Comparison of ENCODE assay signal across 18 cellular contexts in genomic region chr15:50184863-50185504, GRCh38. TPM values are rescaled to one million over a fixed set of nuclear protein-coding genes. Genes with fewer than 3 reads are reported as not detected.
DNase-seq lines count a peak whose midpoint lies in the region; ATAC-seq and TF ChIP-seq lines count a peak whose summit lies in the region.
"Had no signal": no experiment of that assay in that cellular context is flagged by ENCODE, and none has a peak within 500 bp of the region (broad histone marks: within the 10 kb centered on the region; RNA-seq: fewer than 3 reads in every experiment).

No MANE protein-coding gene starts in this region.

- H3K4me1 Mint-ChIP-seq in activated CD8-positive, alpha-beta memory T cell treated with anti-CD3 and anti-CD28 coated beads, Interleukin-2, amount 10 ng/mL, durations not matched to agents 7 days and 5 days: peaks cover 75% of the 10 kb centered on the region
- H3K4me1 Mint-ChIP-seq in stimulated activated effector memory CD8-positive, alpha-beta T cell treated with anti-CD3 and anti-CD28 coated beads, Interleukin-12 subunit alpha, Interleukin-12 subunit beta, amount 100 ng/mL, for 72 hours: peaks cover 60% of the 10 kb centered on the region
- H3K4me1 Mint-ChIP-seq in stimulated activated naive B cell treated with anti-CD40 and anti-IgM and Interleukin-4, amounts not matched to agents 10 μg/mL and 1 μg/mL and 100 μg/mL, for 72 hours: peaks cover 19 to 31% of the 10 kb centered on the region in 2 donors

- no peaks in the 10 kb centered on the region for H3K27me3 Mint-ChIP-seq in activated CD8-positive, alpha-beta memory T cell treated with anti-CD3 and anti-CD28 coated beads, Interleukin-2, amount 10 ng/mL, durations not matched to agents 7 days and 5 days
- peaks cover 20 to 30% of the 10 kb centered on the region in 2 donors for H3K27me3 Mint-ChIP-seq in stimulated activated naive B cell treated with anti-CD40 and anti-IgM and Interleukin-4, amounts not matched to agents 10 μg/mL and 1 μg/mL and 100 μg/mL, for 72 hours

- DNase-seq in activated CD8-positive, alpha-beta memory T cell treated with anti-CD3 and anti-CD28 coated beads, Interleukin-2, amount 10 ng/mL, durations not matched to agents 7 days and 5 days: no peak
- DNase-seq in activated CD8-positive, alpha-beta memory T cell treated with anti-CD3 and anti-CD28 coated beads, Interleukin-2, amount 50 U/mL, for 4 hours: no peak
- DNase-seq in PC-9 (no peak), left kidney (ENCODE audit: low read depth, low spot score) (peak; percentile 13), tibial nerve (ENCODE audit: low spot score in 2 of 2) (no peak)
- DNase-seq in stimulated activated effector memory CD8-positive, alpha-beta T cell treated with anti-CD3 and anti-CD28 coated beads, Interleukin-12 subunit alpha, Interleukin-12 subunit beta, amount 100 ng/mL, for 72 hours (ENCODE audit: low spot score in 2 of 2): no peak
- DNase-seq in stimulated activated naive B cell treated with anti-CD40 and anti-IgM and Interleukin-4, amounts not matched to agents 10 μg/mL and 1 μg/mL and 100 μg/mL, for 72 hours: no peak
- DNase-seq: BE2C; CD4-positive, alpha-beta T cell; DMS153; GDM1; GOT3; KBM-7; NCI-H187; NCI-H2107; NCI-H510A treated with DMSO at 0.1 percent for 48 hours; NCI-H774 had no signal

- H3K4me1 ChIP-seq in PC-9 (replicated peaks; ENCODE audit: insufficient read depth) (peaks cover 9% of the 10 kb centered on the region), tibial nerve (peaks cover 0 to 14% (median 2%) of the 10 kb centered on the region in 4 donors)
- H3K4me1 ChIP-seq: BE2C had no signal

- no peak overlapping the region for H3K27ac Mint-ChIP-seq in activated CD8-positive, alpha-beta memory T cell treated with anti-CD3 and anti-CD28 coated beads, Interleukin-2, amount 10 ng/mL, durations not matched to agents 7 days and 5 days
- no peak overlapping the region for H3K27ac Mint-ChIP-seq in stimulated activated effector memory CD8-positive, alpha-beta T cell treated with anti-CD3 and anti-CD28 coated beads, Interleukin-12 subunit alpha, Interleukin-12 subunit beta, amount 100 ng/mL, for 72 hours
- no peak overlapping the region for H3K27ac Mint-ChIP-seq in stimulated activated naive B cell treated with anti-CD40 and anti-IgM and Interleukin-4, amounts not matched to agents 10 μg/mL and 1 μg/mL and 100 μg/mL, for 72 hours
- H3K27ac Mint-ChIP-seq: CD4-positive, alpha-beta T cell had no signal

- BruUV-seq in PC-9 (replicated peaks; lab: Mats Ljungman, UMichigan): no TSS peak

- no peak overlapping the region for H2AFZ ChIP-seq in PC-9

- intact Hi-C loops in PC-9 (cut with micrococcal nuclease; ENCODE audit: unreplicated experiment): no loop called here

- H3K36me3 Mint-ChIP-seq in activated CD8-positive, alpha-beta memory T cell treated with anti-CD3 and anti-CD28 coated beads, Interleukin-2, amount 10 ng/mL, durations not matched to agents 7 days and 5 days: peaks cover 42% of the 10 kb centered on the region
- peaks cover 61% of the 10 kb centered on the region for H3K36me3 Mint-ChIP-seq in stimulated activated effector memory CD8-positive, alpha-beta T cell treated with anti-CD3 and anti-CD28 coated beads, Interleukin-12 subunit alpha, Interleukin-12 subunit beta, amount 100 ng/mL, for 72 hours
- H3K36me3 Mint-ChIP-seq in stimulated activated naive B cell treated with anti-CD40 and anti-IgM and Interleukin-4, amounts not matched to agents 10 μg/mL and 1 μg/mL and 100 μg/mL, for 72 hours: no peaks in the 10 kb centered on the region

- H3K27me3 ChIP-seq in PC-9 (ENCODE audit: insufficient read depth, low read depth) (no peaks in the 10 kb centered on the region), tibial nerve (peaks cover 0 to 30% of the 10 kb centered on the region in 2 donors)

- H3K27ac ChIP-seq in PC-9: no peak overlapping the region
- no peak overlapping the region for H3K27ac ChIP-seq in tibial nerve

- no peak for TF ChIP-seq CTCF in PC-9 (conservative IDR thresholded peaks at IDR 0.05)
- TF ChIP-seq CTCF in tibial nerve (IDR thresholded peaks at IDR 0.05): no peak

- ATAC-seq in activated CD8-positive, alpha-beta memory T cell treated with anti-CD3 and anti-CD28 coated beads, Interleukin-2, amount 10 ng/mL, durations not matched to agents 7 days and 5 days: no peak
- no peak for ATAC-seq in stimulated activated effector memory CD8-positive, alpha-beta T cell treated with anti-CD3 and anti-CD28 coated beads, Interleukin-12 subunit alpha, Interleukin-12 subunit beta, amount 100 ng/mL, for 72 hours
- no peak for ATAC-seq in stimulated activated naive B cell treated with anti-CD40 and anti-IgM and Interleukin-4, amounts not matched to agents 10 μg/mL and 1 μg/mL and 100 μg/mL, for 72 hours (replicated peaks)

- POLR2A ChIA-PET in PC-9 (lab: Charles Lee; ENCODE audit: unreplicated experiment): interaction anchor here (0.7 to 0.9 kb wide), 2 partner anchors 93 to 1776 kb away, joined by 5 to 7 read pairs; no protein-coding TSS in a partner anchor

- no peaks in the 10 kb centered on the region; the same call in 1 of the 2 replicates for H3K9me2 ChIP-seq in PC-9 (ENCODE audit: insufficient read depth)

- peaks cover 28% of the 10 kb centered on the region for H3K79me2 ChIP-seq in PC-9 (ENCODE audit: low read depth)

- WGBS in tibial nerve, 2 donors: 43 to 53% methylated on average over 3 of the region's 3 CpGs

- H3K36me3 ChIP-seq in PC-9 (ENCODE audit: low read depth) (no peaks in the 10 kb centered on the region), tibial nerve (no peaks in the 10 kb centered on the region)
- H3K36me3 ChIP-seq: BE2C had no signal

- H3F3A ChIP-seq in PC-9 (ENCODE audit: insufficient read depth, low read depth): peaks cover 4% of the 10 kb centered on the region; the same call in 1 of the 2 replicates

- CTCF ChIA-PET in activated CD8-positive, alpha-beta memory T cell treated with anti-CD3 and anti-CD28 coated beads, Interleukin-2, amount 10 ng/mL, durations not matched to agents 7 days and 5 days (lab: Charles Lee): interaction anchor here (1.0 to 6.7 kb wide), 5 partner anchors 8 to 132 kb away, joined by 3 to 72 read pairs (median 5); no protein-coding TSS in a partner anchor
- CTCF ChIA-PET in PC-9 (lab: Charles Lee): interaction anchor here (0.5 kb wide), 1 partner anchor 27 kb away, joined by 3 read pairs; no protein-coding TSS in a partner anchor

- H3K4me3 ChIP-seq in PC-9 (no peak overlapping the region), tibial nerve (no peak overlapping the region)

- no peaks in the 10 kb centered on the region for H3K9me3 ChIP-seq in PC-9 (ENCODE audit: insufficient read depth, low read depth)
- no peaks in the 10 kb centered on the region for H3K9me3 ChIP-seq in tibial nerve
- H3K9me3 ChIP-seq: BE2C had no signal

- peak overlapping the region; percentile 98; the same call in 1 of the 2 replicates for H3K4me2 ChIP-seq in PC-9

- TF ChIP-seq POLR2A in tibial nerve (IDR thresholded peaks at IDR 0.05): no peak

- no peak for TF ChIP-seq EP300 in tibial nerve (IDR thresholded peaks at IDR 0.05)

- H4K20me1 ChIP-seq in PC-9 (ENCODE audit: insufficient read depth): no peaks in the 10 kb centered on the region

- H3K4me3 Mint-ChIP-seq in activated CD8-positive, alpha-beta memory T cell treated with anti-CD3 and anti-CD28 coated beads, Interleukin-2, amount 10 ng/mL, durations not matched to agents 7 days and 5 days: peak overlapping the region; percentile 28
- H3K4me3 Mint-ChIP-seq in stimulated activated effector memory CD8-positive, alpha-beta T cell treated with anti-CD3 and anti-CD28 coated beads, Interleukin-12 subunit alpha, Interleukin-12 subunit beta, amount 100 ng/mL, for 72 hours: peak overlapping the region; percentile 99
- H3K4me3 Mint-ChIP-seq in stimulated activated naive B cell treated with anti-CD40 and anti-IgM and Interleukin-4, amounts not matched to agents 10 μg/mL and 1 μg/mL and 100 μg/mL, for 72 hours: no peak overlapping the region
- H3K4me3 Mint-ChIP-seq: CD4-positive, alpha-beta T cell had no signal

- H3K9me3 Mint-ChIP-seq in activated CD8-positive, alpha-beta memory T cell treated with anti-CD3 and anti-CD28 coated beads, Interleukin-2, amount 10 ng/mL, durations not matched to agents 7 days and 5 days (ENCODE audit: low read depth): no peaks in the 10 kb centered on the region
- no peaks in the 10 kb centered on the region for H3K9me3 Mint-ChIP-seq in stimulated activated effector memory CD8-positive, alpha-beta T cell treated with anti-CD3 and anti-CD28 coated beads, Interleukin-12 subunit alpha, Interleukin-12 subunit beta, amount 100 ng/mL, for 72 hours
- no peaks in the 10 kb centered on the region for H3K9me3 Mint-ChIP-seq in stimulated activated naive B cell treated with anti-CD40 and anti-IgM and Interleukin-4, amounts not matched to agents 10 μg/mL and 1 μg/mL and 100 μg/mL, for 72 hours
- H3K9me3 Mint-ChIP-seq: CD4-positive, alpha-beta T cell had no signal

RNA-seq across cellular contexts. Expression of gene SLC27A2, which starts 3.0 kb away (rescaled TPM):
- 10 to 100 TPM; 36.4 to 54.0 TPM for total RNA-seq in activated CD8-positive, alpha-beta memory T cell treated with anti-CD3 and anti-CD28 coated beads, Interleukin-2, amount 10 ng/mL, durations not matched to agents 7 days and 5 days
- 5.8 and 7.5 TPM in 2 replicates for total RNA-seq in PC-9 (2021)
- under 1 TPM in 2 of 4 donors, not detected in 2; 0.21 to 0.22 TPM for total RNA-seq in tibial nerve
- total RNA-seq: A172 had no signal

Comparison
In these comparisons a context has a peak if more than half of its experiments do, and no peak if none do; other contexts are left out.
1. H3K4me3 Mint-ChIP-seq: peak in activated CD8-positive, alpha-beta memory T cell treated with anti-CD3 and anti-CD28 coated beads, Interleukin-2, amount 10 ng/mL, durations not matched to agents 7 days and 5 days (single experiment) and stimulated activated effector memory CD8-positive, alpha-beta T cell treated with anti-CD3 and anti-CD28 coated beads, Interleukin-12 subunit alpha, Interleukin-12 subunit beta, amount 100 ng/mL, for 72 hours (single experiment); none in stimulated activated naive B cell treated with anti-CD40 and anti-IgM and Interleukin-4, amounts not matched to agents 10 μg/mL and 1 μg/mL and 100 μg/mL, for 72 hours (0 of 2).